8 cellular contexts compared by ENCODE assay signal in the genomic region with DNA sequence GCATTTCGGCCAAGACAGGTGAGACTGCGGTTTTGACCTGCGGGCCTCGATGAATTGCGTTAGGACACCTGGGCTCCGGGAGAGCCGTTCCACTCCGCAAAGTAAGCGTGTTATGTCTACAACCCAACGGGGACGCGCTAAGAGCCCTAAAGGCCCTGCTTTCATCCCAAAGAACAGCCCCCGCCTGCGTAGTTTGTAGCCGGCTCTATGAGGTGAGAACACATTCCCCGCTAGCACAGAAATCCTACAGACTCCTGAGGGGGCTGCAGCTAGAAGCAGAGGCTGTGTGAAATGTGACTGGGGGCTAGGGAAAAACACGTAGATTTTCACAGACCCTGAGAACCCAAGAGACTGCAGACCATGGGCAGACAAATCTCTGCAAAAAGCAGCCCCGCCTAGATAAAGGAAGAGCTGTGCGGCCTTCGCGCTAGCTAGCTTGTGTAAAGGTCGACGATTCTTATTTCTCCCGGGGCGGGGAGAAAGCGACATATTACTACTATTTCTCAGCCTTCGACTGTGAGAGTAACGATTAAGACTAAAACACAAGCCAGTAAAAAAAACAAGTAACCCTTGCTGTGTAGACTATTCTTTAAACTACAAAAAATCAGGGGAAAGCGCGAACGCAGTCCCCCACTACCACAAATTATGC.
DNase-seq lines count a peak whose midpoint lies in the region; ATAC-seq, FAIRE-seq and TF ChIP-seq lines count a peak whose summit lies in the region.
"Not testable (repeated sequence)": the region's sequence is repeated elsewhere in the genome, so short reads cannot be mapped to it uniquely, and the experiment has no call there.

No MANE protein-coding gene starts in this region.

- not testable (repeated sequence) for H3K4me3 ChIP-seq in GM12878; lung; aorta (ENCODE audit: low read length in 2 of 2)

- not testable (repeated sequence) for H3K4me1 ChIP-seq in GM12878 (ENCODE audit: control insufficient read depth, insufficient read depth, low read length); lung (ENCODE audit: control insufficient read depth in 2 of 2, insufficient read depth in 2 of 2, low read length in 2 of 2); aorta (ENCODE audit: control insufficient read depth in 1 of 2, insufficient read depth in 2 of 2, low read length in 2 of 2)

- not testable (repeated sequence) for H4K20me1 ChIP-seq in GM12878 (ENCODE audit: control insufficient read depth, insufficient read depth)

- ATAC-seq in GM18519 (IDR thresholded peaks at IDR 0.05; ENCODE audit: low FRiP score, unreplicated experiment): peak; percentile 90
- peak; percentile 95 for ATAC-seq in GM21360 (IDR thresholded peaks at IDR 0.05; ENCODE audit: unreplicated experiment)
- ATAC-seq in HG02763 (IDR thresholded peaks at IDR 0.05; ENCODE audit: unreplicated experiment): peak; percentile 86
- ATAC-seq in HG03342 (IDR thresholded peaks at IDR 0.05; ENCODE audit: unreplicated experiment): peak; percentile 94
- ATAC-seq in SK-N-SH treated with all-trans-retinoic acid at 6 μM for 48 hours: peak; percentile 98
- peak; percentile 97 for ATAC-seq in GM12878
- ATAC-seq in lung (ENCODE audit: insufficient read depth, low FRiP score): peak; percentile 92
- ATAC-seq in aorta (ENCODE audit: low FRiP score): peak; percentile 76

- SMC1A ChIA-PET in GM12878 (lab: Charles Lee; ENCODE audit: uncharacterized antibody, unreplicated experiment): not testable (repeated sequence)

- not testable (repeated sequence) for TF ChIP-seq RAD21 in GM12878 (IDR thresholded peaks at IDR 0.05; ENCODE audit: insufficient read depth, low read depth, low read length)

- not testable (repeated sequence) for TF ChIP-seq CTCF in GM12878 (IDR thresholded peaks at IDR 0.05 in 2 of 3, conservative IDR thresholded peaks at IDR 0.05 in 1 of 3; ENCODE audit: control insufficient read depth in 2 of 3, extremely low read depth in 1 of 3, insufficient read depth in 1 of 3, low read depth in 3 of 3, low read length in 3 of 3); lung (IDR thresholded peaks at IDR 0.05; ENCODE audit: control extremely low read depth, extremely low read depth)

- not testable (repeated sequence) for H3K27me3 ChIP-seq in GM12878 (replicated peaks in 1 of 2; ENCODE audit: control insufficient read depth in 2 of 2, insufficient read depth in 2 of 2, low read length in 1 of 2); lung (ENCODE audit: control insufficient read depth, insufficient read depth); aorta (ENCODE audit: control insufficient read depth in 1 of 2, insufficient read depth in 2 of 2, low read length in 1 of 2)

- TSS peak; percentile 100 for BruUV-seq in GM12878 (replicated peaks; lab: Mats Ljungman, UMichigan)

- not testable (repeated sequence) for H2AFZ ChIP-seq in GM12878 (ENCODE audit: control insufficient read depth, low read depth, low read length)

- RAD21 ChIA-PET in GM12878 (lab: Charles Lee; ENCODE audit: unreplicated experiment): not testable (repeated sequence)

- POLR2A ChIA-PET in GM12878 (lab: Charles Lee): not testable (repeated sequence)

- not testable (repeated sequence) for H3K79me2 ChIP-seq in GM12878 (ENCODE audit: control insufficient read depth, insufficient read depth, low read length)

- 0% methylated on average over 7 of the region's 31 CpGs for WGBS in GM12878 (ENCODE audit: insufficient coverage, insufficient replicate concordance, low lambda C conversion rate, missing lambda C conversion rate)
- 2 to 3% methylated on average over 7 of the region's 31 CpGs for WGBS in lung, 2 donors
- 0 to 5% methylated on average over 7 of the region's 31 CpGs for WGBS in aorta, 2 donors

- not testable (repeated sequence) for H3K9ac ChIP-seq in GM12878 (ENCODE audit: control insufficient read depth, insufficient read depth, low read length)

- not testable (repeated sequence) for H3K36me3 ChIP-seq in GM12878 (ENCODE audit: control insufficient read depth in 2 of 2, insufficient read depth in 2 of 2, low read length in 1 of 2); lung (ENCODE audit: control insufficient read depth in 2 of 2, insufficient read depth in 2 of 2, low read length in 2 of 2); aorta (ENCODE audit: control insufficient read depth in 1 of 2, insufficient read depth in 2 of 2, low read length in 1 of 2)

- not testable (repeated sequence) for DNase-seq in GM12878 (ENCODE audit: low read depth, low spot score); lung (ENCODE audit: low spot score); aorta

- FAIRE-seq in GM12878 (lab: Jason Lieb, UNC): peak; percentile 35

- TF ChIP-seq POLR2A in GM12878 (IDR thresholded peaks at IDR 0.05; ENCODE audit: low read depth, low read length): not testable (repeated sequence)

- H3K27ac ChIP-seq in GM12878 (ENCODE audit: control insufficient read depth, insufficient read depth); lung (ENCODE audit: low read depth in 1 of 2, low read length in 1 of 2); aorta (ENCODE audit: low read depth in 1 of 2, low read length in 2 of 2): not testable (repeated sequence)

- in situ Hi-C loops in GM12878 (cut with MboI): not testable (repeated sequence)

- TF ChIP-seq EP300 in GM12878 (IDR thresholded peaks at IDR 0.05; ENCODE audit: borderline replicate concordance in 1 of 2, control insufficient read depth in 1 of 2, low read depth in 2 of 2, low read length in 2 of 2): not testable (repeated sequence)

- intact Hi-C loops in GM12878 (cut with micrococcal nuclease; ENCODE audit: unreplicated experiment); aorta (cut with DNase I): not testable (repeated sequence)

- not testable (repeated sequence) for H3K4me2 ChIP-seq in GM12878 (ENCODE audit: control insufficient read depth, insufficient read depth)

- CTCF ChIA-PET in GM12878 (lab: Yijun Ruan, JAX): not testable (repeated sequence)

- not testable (repeated sequence) for H3K9me3 ChIP-seq in GM12878 (replicated peaks; ENCODE audit: control insufficient read depth, insufficient read depth, low read length); lung (ENCODE audit: control insufficient read depth in 2 of 2, insufficient read depth in 1 of 2, low read length in 1 of 2); aorta (ENCODE audit: control insufficient read depth, low read length)

TF ChIP-seq in SK-N-SH treated with all-trans-retinoic acid at 6 μM for 48 hours, 23 proteins besides CTCF, POLR2A, EP300 and RAD21:
- TF ChIP-seq GLIS3 (CRISPR knock-in tag; IDR thresholded peaks at IDR 0.05): 0 out of 2 replicates have a peak, but pooled peaks have one; percentile 48
